ENCODE assay signal across 35 cellular contexts in genomic region chr13:62371737-62372136, GRCh38.
A peak's percentile ranks its signal among the peaks of the same experiment; 100 is the strongest.
DNase-seq lines count a peak whose midpoint lies in the region; ATAC-seq, FAIRE-seq and TF ChIP-seq lines count a peak whose summit lies in the region.
"Had no signal": no experiment of that assay in that cellular context is flagged by ENCODE, and none has a peak within 500 bp of the region (broad histone marks: within the 10 kb centered on the region; RNA-seq: fewer than 3 reads in every experiment).

No MANE protein-coding gene starts in this region.

- 37 to 43% methylated on average over 2 of the region's 2 CpGs for WGBS in pancreas, 2 donors

- no peaks in the 10 kb centered on the region for H3K9me2 ChIP-seq in SU-DHL-6 (replicated peaks; ENCODE audit: insufficient read depth, low read length)

- no peaks in the 10 kb centered on the region for H3F3A ChIP-seq in SU-DHL-6 (ENCODE audit: insufficient read depth)

- FAIRE-seq in G401.6 (lab: Jason Lieb, UNC) (peak; percentile 91), islet of Langerhans (lab: Jason Lieb, UNC) (peak; percentile 75), pancreas (lab: Jason Lieb, UNC) (peak; percentile 71)
- FAIRE-seq: A549, D721Med had no signal

- no peak overlapping the region for H3K4me3 ChIP-seq in SU-DHL-6 (ENCODE audit: insufficient read depth, low read length, poor library complexity, severe bottlenecking)
- H3K4me3 ChIP-seq in pancreas: no peak overlapping the region
- no peak overlapping the region for H3K4me3 ChIP-seq in CD4-positive, alpha-beta memory T cell (ENCODE audit: low read length in 2 of 2)
- no peak overlapping the region for H3K4me3 ChIP-seq in Peyer's patch
- no peak overlapping the region for H3K4me3 ChIP-seq in effector memory CD4-positive, alpha-beta T cell (ENCODE audit: insufficient read depth, low read depth, low read length, poor library complexity, severe bottlenecking)
- H3K4me3 ChIP-seq: A549; BLaER1; BLaER1 treated with 17β-estradiol and CSF1 and Interleukin-3, amounts not matched to agents 10 nM and 100 nM had no signal

- DNase-seq in pancreas: no peak
- no peak for DNase-seq in CD4-positive, alpha-beta memory T cell
- no peak for DNase-seq in Peyer's patch
- DNase-seq in inferior parietal cortex (ENCODE audit: extremely low spot score): no peak
- no peak for DNase-seq in effector memory CD4-positive, alpha-beta T cell
- DNase-seq: 8988T; ACHN; AML-193; BE2C; C1 segment of cervical spinal cord; Caco-2; Calu3; CD4-positive, alpha-beta T cell; CD4-positive, CD25-positive, alpha-beta regulatory T cell; CD8-positive, alpha-beta memory T cell; CD8-positive, alpha-beta T cell; COR-L47; DMS 273 treated with DMSO at 0.1 percent for 48 hours; DMS153; DMS53; DMS79; DMS79 treated with DMSO at 0.1 percent for 48 hours; DND-41; EL had no signal

- H3K79me2 ChIP-seq in SU-DHL-6 (ENCODE audit: insufficient read depth, low read length): no peaks in the 10 kb centered on the region

- intact Hi-C loops in pancreas (cut with DNase I): no loop called here
- intact Hi-C loops in CD4-positive, alpha-beta memory T cell (cut with micrococcal nuclease): no loop called here

- peaks cover 7% of the 10 kb centered on the region; the same call in 1 of the 2 replicates for H3K36me3 ChIP-seq in SU-DHL-6 (ENCODE audit: low read length)
- H3K36me3 ChIP-seq in pancreas: no peaks in the 10 kb centered on the region
- no peaks in the 10 kb centered on the region for H3K36me3 ChIP-seq in CD4-positive, alpha-beta memory T cell (ENCODE audit: insufficient read depth, low read length)
- no peaks in the 10 kb centered on the region for H3K36me3 ChIP-seq in Peyer's patch
- H3K36me3 ChIP-seq in effector memory CD4-positive, alpha-beta T cell (ENCODE audit: control insufficient read depth, insufficient read depth, low read length): no peaks in the 10 kb centered on the region
- H3K36me3 ChIP-seq: BE2C; BLaER1; BLaER1 treated with 17β-estradiol and CSF1 and Interleukin-3, amounts not matched to agents 10 nM and 100 nM had no signal

- H3K4me1 ChIP-seq in pancreas (peaks cover 7 to 13% (median 10%) of the 10 kb centered on the region in 3 donors), Peyer's patch (no peaks in the 10 kb centered on the region)
- no peaks in the 10 kb centered on the region for H3K4me1 ChIP-seq in CD4-positive, alpha-beta memory T cell (ENCODE audit: insufficient read depth, low read length)
- no peaks in the 10 kb centered on the region for H3K4me1 ChIP-seq in effector memory CD4-positive, alpha-beta T cell (ENCODE audit: control insufficient read depth, insufficient read depth, low read length, poor library complexity, severe bottlenecking)
- H3K4me1 ChIP-seq: A549; BE2C; BLaER1; BLaER1 treated with 17β-estradiol and CSF1 and Interleukin-3, amounts not matched to agents 10 nM and 100 nM; Caco-2 had no signal

- H3K9me3 ChIP-seq in SU-DHL-6 (ENCODE audit: insufficient read depth, low read length) (0 out of 2 replicates have a peak, but pooled peaks cover 4% of the 10 kb centered on the region), pancreas (no peaks in the 10 kb centered on the region), Peyer's patch (no peaks in the 10 kb centered on the region)
- H3K9me3 ChIP-seq in CD4-positive, alpha-beta memory T cell (ENCODE audit: control insufficient read depth in 1 of 2, low read length in 2 of 2): no peaks in the 10 kb centered on the region
- H3K9me3 ChIP-seq in effector memory CD4-positive, alpha-beta T cell (ENCODE audit: control insufficient read depth, low read length): no peaks in the 10 kb centered on the region
- H3K9me3 ChIP-seq: A549, BE2C, Caco-2 had no signal

- H3K4me1 Mint-ChIP-seq in CD4-positive, alpha-beta memory T cell: no peaks in the 10 kb centered on the region
- H3K4me1 Mint-ChIP-seq: B cell; CD14-positive monocyte; CD4-positive, CD25-positive, alpha-beta regulatory T cell; CD8-positive, alpha-beta memory T cell had no signal

- peak in 3 of 4 donors; percentile 46 to 73 (median 63) for ATAC-seq in pancreas
- ATAC-seq: A549; CD8-positive, alpha-beta T cell had no signal

- TF ChIP-seq CTCF in SU-DHL-6 (IDR thresholded peaks at IDR 0.05; ENCODE audit: insufficient read depth, low read length, poor library complexity, severe bottlenecking): no peak
- TF ChIP-seq CTCF in pancreas (IDR thresholded peaks at IDR 0.05): no peak
- TF ChIP-seq CTCF in Peyer's patch (IDR thresholded peaks at IDR 0.05): no peak

- no peaks in the 10 kb centered on the region for H3K36me3 Mint-ChIP-seq in CD4-positive, alpha-beta memory T cell
- H3K36me3 Mint-ChIP-seq: CD14-positive monocyte; CD4-positive, CD25-positive, alpha-beta regulatory T cell; CD8-positive, alpha-beta T cell had no signal

- H3K27ac ChIP-seq in SU-DHL-6 (ENCODE audit: low read depth, low read length) (no peak overlapping the region), pancreas (no peak overlapping the region), Peyer's patch (no peak overlapping the region)
- H3K27ac ChIP-seq in CD4-positive, alpha-beta memory T cell (ENCODE audit: low read depth, low read length): no peak overlapping the region
- no peak overlapping the region for H3K27ac ChIP-seq in effector memory CD4-positive, alpha-beta T cell (ENCODE audit: insufficient read depth, low read length, poor library complexity, severe bottlenecking)
- H3K27ac ChIP-seq: 22Rv1; A549; BLaER1; BLaER1 treated with 17β-estradiol and CSF1 and Interleukin-3, amounts not matched to agents 10 nM and 100 nM; C4-2B had no signal

- POLR2A ChIA-PET in CD4-positive, alpha-beta memory T cell (lab: Charles Lee; ENCODE audit: partially characterized antibody): no interaction called here

- H3K4me2 ChIP-seq in SU-DHL-6 (ENCODE audit: low read depth, low read length, poor library complexity, severe bottlenecking): no peak overlapping the region
- H3K4me2 ChIP-seq: A549; BLaER1; BLaER1 treated with 17β-estradiol and CSF1 and Interleukin-3, amounts not matched to agents 10 nM and 100 nM had no signal

- peaks cover 0 to 9% (median 3%) of the 10 kb centered on the region in 8 donors for H3K9me3 Mint-ChIP-seq in CD4-positive, alpha-beta memory T cell

- peak overlapping the region; percentile 30 for H2AFZ ChIP-seq in SU-DHL-6 (ENCODE audit: low read depth, low read length, severe bottlenecking)

- no peaks in the 10 kb centered on the region for H4K20me1 ChIP-seq in SU-DHL-6 (ENCODE audit: low read depth, low read length)
- H4K20me1 ChIP-seq: BLaER1; BLaER1 treated with 17β-estradiol and CSF1 and Interleukin-3, amounts not matched to agents 10 nM and 100 nM had no signal

- H3K27me3 ChIP-seq in SU-DHL-6 (ENCODE audit: low read length): no peaks in the 10 kb centered on the region
- H3K27me3 ChIP-seq in pancreas: no peaks in the 10 kb centered on the region
- no peaks in the 10 kb centered on the region for H3K27me3 ChIP-seq in CD4-positive, alpha-beta memory T cell (ENCODE audit: insufficient read depth, low read length)
- H3K27me3 ChIP-seq in Peyer's patch: no peaks in the 10 kb centered on the region
- H3K27me3 ChIP-seq in effector memory CD4-positive, alpha-beta T cell (replicated peaks; ENCODE audit: control insufficient read depth, insufficient read depth, low read length, poor library complexity, severe bottlenecking): no peaks in the 10 kb centered on the region
- H3K27me3 ChIP-seq: BE2C; BLaER1; BLaER1 treated with 17β-estradiol and CSF1 and Interleukin-3, amounts not matched to agents 10 nM and 100 nM had no signal

- no peaks in the 10 kb centered on the region for H3K27me3 Mint-ChIP-seq in CD4-positive, alpha-beta memory T cell
- H3K27me3 Mint-ChIP-seq: B cell; CD4-positive, alpha-beta T cell; CD4-positive, CD25-positive, alpha-beta regulatory T cell; CD8-positive, alpha-beta memory T cell had no signal

- H3K27ac Mint-ChIP-seq in CD4-positive, alpha-beta memory T cell: no peak overlapping the region
- H3K27ac Mint-ChIP-seq: B cell; CD14-positive monocyte; CD4-positive, alpha-beta T cell; CD4-positive, CD25-positive, alpha-beta regulatory T cell; CD8-positive, alpha-beta memory T cell; CD8-positive, alpha-beta T cell had no signal

- no peak overlapping the region for H3K4me3 Mint-ChIP-seq in CD4-positive, alpha-beta memory T cell
- H3K4me3 Mint-ChIP-seq: B cell; CD14-positive monocyte; CD4-positive, alpha-beta T cell; CD4-positive, CD25-positive, alpha-beta regulatory T cell; CD8-positive, alpha-beta memory T cell; CD8-positive, alpha-beta T cell had no signal

- CTCF ChIA-PET in CD4-positive, alpha-beta memory T cell (lab: Charles Lee; ENCODE audit: partially characterized antibody): no interaction called here

- TF ChIP-seq POLR2A in Peyer's patch (IDR thresholded peaks at IDR 0.05): no peak

- H3K9ac ChIP-seq in SU-DHL-6 (ENCODE audit: low read length): no peak overlapping the region
- H3K9ac ChIP-seq: BLaER1; BLaER1 treated with 17β-estradiol and CSF1 and Interleukin-3, amounts not matched to agents 10 nM and 100 nM had no signal
